20 cellular contexts compared by ENCODE assay signal in the genomic region with DNA sequence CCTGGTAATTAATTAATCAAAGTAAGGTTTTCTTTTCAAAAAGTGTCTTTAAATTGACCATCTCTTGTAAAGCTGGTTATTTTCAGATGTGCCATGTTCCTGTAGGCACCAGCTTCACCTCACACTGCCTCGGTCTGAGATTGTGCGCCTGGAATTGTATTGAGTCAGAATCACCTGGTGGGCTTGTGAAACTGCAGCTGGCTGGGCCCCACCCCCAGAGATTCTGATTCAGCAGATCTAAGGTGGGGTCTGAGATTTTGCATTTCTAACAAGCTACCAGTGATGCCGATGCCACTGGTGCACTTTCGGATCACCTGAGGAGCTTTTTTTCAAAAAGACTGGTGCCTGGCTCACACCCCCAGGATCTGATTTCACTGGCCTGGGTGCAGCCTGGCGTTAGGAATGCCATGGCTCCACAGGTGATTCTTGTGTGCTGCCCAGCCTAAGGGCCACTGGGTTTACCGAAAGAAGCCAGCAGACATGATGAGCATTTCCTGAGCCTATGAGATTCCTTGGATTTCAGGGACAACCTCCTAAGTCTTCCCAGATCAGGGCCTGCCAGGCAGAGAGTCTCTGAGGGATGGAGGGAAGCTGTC.
"Had no signal": no experiment of that assay in that cellular context is flagged by ENCODE, and none has a peak within 500 bp of the region (broad histone marks: within the 10 kb centered on the region; RNA-seq: fewer than 3 reads in every experiment).

No MANE protein-coding gene starts in this region.

- H3K4me3 Mint-ChIP-seq: activated B cell treated with CpG ODN at 0.5 μM for 24 hours; activated CD4-positive, alpha-beta memory T cell treated with anti-CD3 and anti-CD28 coated beads, Interleukin-2, amount 10 ng/mL, durations not matched to agents 7 days and 5 days; activated CD8-positive, alpha-beta memory T cell treated with anti-CD3 and anti-CD28 coated beads, Interleukin-2, amount 10 ng/mL, durations not matched to agents 7 days and 5 days; activated naive CD8-positive, alpha-beta T cell treated with anti-CD3 and anti-CD28 coated beads, Interleukin-2, amount 10 ng/mL, durations not matched to agents 7 days and 5 days; effector memory CD8-positive, alpha-beta T cell; nephron; stimulated activated naive CD8-positive, alpha-beta T cell treated with anti-CD3 and anti-CD28 coated beads, Interleukin-15, Interleukin-2, amounts not matched to agents 100 ng/mL and 50 ng/mL, for 24 hours had no signal

- H3K9me3 ChIP-seq: lower lobe of right lung, transverse colon, vagina had no signal

- H3K36me3 ChIP-seq: lower lobe of right lung, transverse colon, vagina had no signal

- H3K27ac ChIP-seq: epithelial cell of prostate, hepatocyte, lower lobe of right lung, transverse colon, vagina had no signal

- DNase-seq: activated B cell treated with CpG ODN at 0.5 μM for 24 hours; activated CD4-positive, alpha-beta memory T cell treated with anti-CD3 and anti-CD28 coated beads, Interleukin-2, amount 10 ng/mL, durations not matched to agents 7 days and 5 days; activated CD4-positive, alpha-beta T cell treated with anti-CD3 and anti-CD28 coated beads for 48 hours; activated CD8-positive, alpha-beta memory T cell treated with anti-CD3 and anti-CD28 coated beads, Interleukin-2, amount 10 ng/mL, durations not matched to agents 7 days and 5 days; activated naive CD4-positive, alpha-beta T cell treated with Interleukin-2 at 50 U/mL for 16 hours; activated naive CD8-positive, alpha-beta T cell treated with anti-CD3 and anti-CD28 coated beads, Interleukin-2, amount 10 ng/mL, durations not matched to agents 7 days and 5 days; activated T-cell treated with anti-CD3 and anti-CD28 coated beads, Interleukin-2, amount 50 U/mL, for 1 hour; amygdala; caudate nucleus; effector memory CD8-positive, alpha-beta T cell; foreskin fibroblast; lower lobe of right lung; stimulated activated CD4-positive, alpha-beta T cell treated with anti-CD3 and anti-CD28 coated beads, Interleukin-2, amount 100 ng/mL, for 24 hours; transverse colon had no signal

- ATAC-seq: activated CD8-positive, alpha-beta memory T cell treated with anti-CD3 and anti-CD28 coated beads, Interleukin-2, amount 10 ng/mL, durations not matched to agents 7 days and 5 days; effector memory CD8-positive, alpha-beta T cell; lower lobe of right lung had no signal

- H3K36me3 Mint-ChIP-seq: activated CD8-positive, alpha-beta memory T cell treated with anti-CD3 and anti-CD28 coated beads, Interleukin-2, amount 10 ng/mL, durations not matched to agents 7 days and 5 days; activated naive CD8-positive, alpha-beta T cell treated with anti-CD3 and anti-CD28 coated beads, Interleukin-2, amount 10 ng/mL, durations not matched to agents 7 days and 5 days had no signal

- H3K79me2 ChIP-seq: hepatocyte had no signal

- H3K9me3 Mint-ChIP-seq: activated B cell treated with CpG ODN at 0.5 μM for 24 hours; activated CD4-positive, alpha-beta memory T cell treated with anti-CD3 and anti-CD28 coated beads, Interleukin-2, amount 10 ng/mL, durations not matched to agents 7 days and 5 days; activated naive CD8-positive, alpha-beta T cell treated with anti-CD3 and anti-CD28 coated beads, Interleukin-2, amount 10 ng/mL, durations not matched to agents 7 days and 5 days; activated T-helper 2 cell treated with anti-CD3 and anti-CD28 coated beads, Interferon-gamma antibody, Interleukin-2, Interleukin-4, amounts not matched to agents 10 μg/mL and 5 μg/mL and 100 μg/mL, durations not matched to agents 14 hours and 24 hours and 36 hours; effector memory CD8-positive, alpha-beta T cell; nephron; stimulated activated naive CD8-positive, alpha-beta T cell treated with anti-CD3 and anti-CD28 coated beads, Interleukin-15, Interleukin-2, amounts not matched to agents 100 ng/mL and 50 ng/mL, for 24 hours had no signal

- H3K27ac Mint-ChIP-seq: activated B cell treated with CpG ODN at 0.5 μM for 24 hours; activated CD4-positive, alpha-beta memory T cell treated with anti-CD3 and anti-CD28 coated beads, Interleukin-2, amount 10 ng/mL, durations not matched to agents 7 days and 5 days; activated CD8-positive, alpha-beta memory T cell treated with anti-CD3 and anti-CD28 coated beads, Interleukin-2, amount 10 ng/mL, durations not matched to agents 7 days and 5 days; activated naive CD8-positive, alpha-beta T cell treated with anti-CD3 and anti-CD28 coated beads, Interleukin-2, amount 10 ng/mL, durations not matched to agents 7 days and 5 days; activated T-helper 2 cell treated with anti-CD3 and anti-CD28 coated beads, Interferon-gamma antibody, Interleukin-2, Interleukin-4, amounts not matched to agents 10 μg/mL and 5 μg/mL and 100 μg/mL, durations not matched to agents 14 hours and 24 hours and 36 hours; stimulated activated naive CD8-positive, alpha-beta T cell treated with anti-CD3 and anti-CD28 coated beads, Interleukin-15, Interleukin-2, amounts not matched to agents 100 ng/mL and 50 ng/mL, for 24 hours had no signal

- H3K27me3 ChIP-seq: hepatocyte, transverse colon, vagina had no signal

- H2AFZ ChIP-seq: hepatocyte had no signal

- H3K4me3 ChIP-seq: hepatocyte, lower lobe of right lung, transverse colon, vagina had no signal

- H3K27me3 Mint-ChIP-seq: effector memory CD8-positive, alpha-beta T cell; stimulated activated naive CD8-positive, alpha-beta T cell treated with anti-CD3 and anti-CD28 coated beads, Interleukin-15, Interleukin-2, amounts not matched to agents 100 ng/mL and 50 ng/mL, for 24 hours had no signal

- H3K4me2 ChIP-seq: hepatocyte had no signal
